8 cellular contexts compared by ENCODE assay signal in genomic region chr12:643478-644292, GRCh38. TPM values are rescaled to one million over a fixed set of nuclear protein-coding genes. Genes with fewer than 3 reads are reported as not detected.
DNase-seq lines count a peak whose midpoint lies in the region; ATAC-seq and TF ChIP-seq lines count a peak whose summit lies in the region.

No MANE protein-coding gene starts in this region.

- peak overlapping the region; percentile 42 for H3K4me3 ChIP-seq in HL-60 (replicated peaks; ENCODE audit: insufficient read depth, low read length)
- H3K4me3 ChIP-seq in iPS-18c (ENCODE audit: insufficient read depth, low read depth, low read length) = peak overlapping the region; percentile 66
- peak overlapping the region; percentile 60 to 82 (median 74) for H3K4me3 ChIP-seq in subcutaneous abdominal adipose tissue (ENCODE audit: low read depth in 1 of 5, low read length in 5 of 5)

- H3K4me1 Mint-ChIP-seq in activated naive CD8-positive, alpha-beta T cell treated with anti-CD3 and anti-CD28 coated beads, Interleukin-2, amount 10 ng/mL, durations not matched to agents 7 days and 5 days = peaks cover 59% of the 10 kb centered on the region

- no peak for ATAC-seq in activated naive CD8-positive, alpha-beta T cell treated with anti-CD3 and anti-CD28 coated beads, Interleukin-2, amount 10 ng/mL, durations not matched to agents 7 days and 5 days (ENCODE audit: low read depth)
- ATAC-seq in activated CD4-positive, CD25-positive, alpha-beta regulatory T cell treated with anti-CD3 and anti-CD28 coated beads, Interleukin-2, amount 50 U/mL, for 24 hours = no peak

- DNase-seq in GF-D8 (lab: John Stamatoyannopoulos, UW) (peak; percentile 73), HL-60 (ENCODE audit: low read depth in 1 of 2, low spot score in 1 of 2) (peak; percentile 65 to 74), T-helper 9 cell (no peak), COLO829 (ENCODE audit: low spot score) (no peak)
- DNase-seq in activated naive CD8-positive, alpha-beta T cell treated with anti-CD3 and anti-CD28 coated beads, Interleukin-2, amount 10 ng/mL, durations not matched to agents 7 days and 5 days = no peak

- H3K9ac ChIP-seq in subcutaneous abdominal adipose tissue (ENCODE audit: low read length in 5 of 5) = peak overlapping the region; percentile 57 to 90 (median 77)

- H3K27ac Mint-ChIP-seq in activated naive CD8-positive, alpha-beta T cell treated with anti-CD3 and anti-CD28 coated beads, Interleukin-2, amount 10 ng/mL, durations not matched to agents 7 days and 5 days = peak overlapping the region; percentile 91

- POLR2A ChIA-PET in activated naive CD8-positive, alpha-beta T cell treated with anti-CD3 and anti-CD28 coated beads, Interleukin-2, amount 10 ng/mL, durations not matched to agents 7 days and 5 days (lab: Charles Lee) = interaction anchor here (0.7 to 6.2 kb wide), 10 partner anchors 22 to 109 kb away, joined by 3 to 44 read pairs (median 6); partner anchors contain the start of gene WNK1

- H3K27me3 Mint-ChIP-seq in activated naive CD8-positive, alpha-beta T cell treated with anti-CD3 and anti-CD28 coated beads, Interleukin-2, amount 10 ng/mL, durations not matched to agents 7 days and 5 days = no peaks in the 10 kb centered on the region

- no peaks in the 10 kb centered on the region for H3K27me3 ChIP-seq in HL-60 (ENCODE audit: insufficient read depth, poor library complexity, severe bottlenecking)
- H3K27me3 ChIP-seq in subcutaneous abdominal adipose tissue (ENCODE audit: control insufficient read depth in 5 of 5, insufficient read depth in 4 of 5, low read length in 5 of 5) = no peaks in the 10 kb centered on the region

- H3K9me3 Mint-ChIP-seq in activated naive CD8-positive, alpha-beta T cell treated with anti-CD3 and anti-CD28 coated beads, Interleukin-2, amount 10 ng/mL, durations not matched to agents 7 days and 5 days = no peaks in the 10 kb centered on the region

- peaks cover 11% of the 10 kb centered on the region for H3K36me3 Mint-ChIP-seq in activated naive CD8-positive, alpha-beta T cell treated with anti-CD3 and anti-CD28 coated beads, Interleukin-2, amount 10 ng/mL, durations not matched to agents 7 days and 5 days

- H3K4me3 Mint-ChIP-seq in activated naive CD8-positive, alpha-beta T cell treated with anti-CD3 and anti-CD28 coated beads, Interleukin-2, amount 10 ng/mL, durations not matched to agents 7 days and 5 days = peak overlapping the region; percentile 72

- H3K27ac ChIP-seq in HL-60 (replicated peaks) (peak overlapping the region; percentile 99), subcutaneous abdominal adipose tissue (ENCODE audit: low read depth, low read length) (peak overlapping the region; percentile 100)

- H3K36me3 ChIP-seq in subcutaneous abdominal adipose tissue (ENCODE audit: control insufficient read depth in 5 of 5, insufficient read depth in 5 of 5, low read length in 5 of 5) = no peaks in the 10 kb centered on the region

- no peak for TF ChIP-seq CTCF in HL-60 (IDR thresholded peaks at IDR 0.05; ENCODE audit: insufficient read depth, low read length)

- no peaks in the 10 kb centered on the region for H3K9me3 ChIP-seq in iPS-18c (ENCODE audit: control insufficient read depth, insufficient read depth, low read length)
- no peaks in the 10 kb centered on the region for H3K9me3 ChIP-seq in subcutaneous abdominal adipose tissue (ENCODE audit: control insufficient read depth in 5 of 5, low read length in 5 of 5)

- H3K4me1 ChIP-seq in subcutaneous abdominal adipose tissue (ENCODE audit: control insufficient read depth in 5 of 5, insufficient read depth in 5 of 5, low read length in 5 of 5) = peaks cover 26 to 62% (median 51%) of the 10 kb centered on the region in 5 donors

RNA-seq across cellular contexts. Expression of gene NINJ2, which starts 19.6 kb away (rescaled TPM):
- total RNA-seq in activated naive CD8-positive, alpha-beta T cell treated with anti-CD3 and anti-CD28 coated beads, Interleukin-2, amount 10 ng/mL, durations not matched to agents 7 days and 5 days = 1 to 10 TPM; 5.4 to 7.8 TPM

Comparison
In these comparisons a context has a peak if more than half of its experiments do, and no peak if none do; other contexts are left out.
1. DNase-seq: peak in GF-D8 (single experiment) and HL-60 (2 of 2); none in activated naive CD8-positive, alpha-beta T cell treated with anti-CD3 and anti-CD28 coated beads, Interleukin-2, amount 10 ng/mL, durations not matched to agents 7 days and 5 days (single experiment), T-helper 9 cell (single experiment) and COLO829 (single experiment).
2. Peak in every context shown above with its lines, with median percentiles within 50 percentile points of each other: H3K4me3 ChIP-seq.